ENCODE assay signal across 25 cellular contexts in the genomic region with DNA sequence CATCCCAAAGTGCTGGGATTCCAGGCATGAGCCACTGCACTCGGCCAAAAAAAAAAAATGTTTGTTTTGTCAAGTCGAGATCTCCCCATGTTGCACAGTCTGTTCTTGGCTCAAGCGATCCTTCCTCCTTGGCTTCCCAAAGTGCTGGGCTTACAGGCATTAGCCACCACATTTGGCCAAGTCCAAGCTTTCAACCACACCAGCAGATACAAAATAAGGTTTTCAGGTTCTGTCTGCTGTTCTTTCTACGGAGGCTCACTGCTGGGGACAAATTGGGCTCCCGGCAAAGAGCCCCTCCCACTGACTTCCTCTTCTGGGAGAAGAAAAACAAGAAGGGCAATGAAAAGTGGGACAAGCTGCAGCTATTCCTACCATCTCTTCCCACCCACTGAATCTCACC. TPM values are rescaled to one million over a fixed set of nuclear protein-coding genes. Genes with fewer than 3 reads are reported as not detected.
DNase-seq lines count a peak whose midpoint lies in the region; ATAC-seq and TF ChIP-seq lines count a peak whose summit lies in the region.
"Had no signal": no experiment of that assay in that cellular context is flagged by ENCODE, and none has a peak within 500 bp of the region (broad histone marks: within the 10 kb centered on the region; RNA-seq: fewer than 3 reads in every experiment).

No MANE protein-coding gene starts in this region.

- no peaks in the 10 kb centered on the region for H3K9me1 ChIP-seq in IMR-90 (ENCODE audit: insufficient read depth, low read length)

- TF ChIP-seq EP300 in stomach (IDR thresholded peaks at IDR 0.05) = no peak

- BruUV-seq in IMR-90 (replicated peaks; lab: Mats Ljungman, UMichigan) = no TSS peak

- peak overlapping the region; percentile 1 for H2AFZ ChIP-seq in IMR-90 (replicated peaks; ENCODE audit: low read length, poor library complexity)

- no peak overlapping the region for H3K4me2 ChIP-seq in IMR-90 (ENCODE audit: low read depth, low read length)

- H3K9me3 ChIP-seq in IMR-90 (ENCODE audit: control insufficient read depth, insufficient read depth, low read length) (no peaks in the 10 kb centered on the region), esophagus (ENCODE audit: control insufficient read depth in 2 of 2, insufficient read depth in 1 of 2, low read depth in 1 of 2, low read length in 1 of 2) (no peaks in the 10 kb centered on the region), stomach (no peaks in the 10 kb centered on the region)
- H3K9me3 ChIP-seq: BE2C, neutrophil, transverse colon had no signal

- no peak overlapping the region for H4K5ac ChIP-seq in IMR-90 (ENCODE audit: low read depth, low read length)

- no peak overlapping the region for H2BK15ac ChIP-seq in IMR-90 (ENCODE audit: low read depth, low read length)

- H3K56ac ChIP-seq in IMR-90 (ENCODE audit: extremely low read depth, insufficient read depth, low read length) = no peak overlapping the region

- no peak overlapping the region for H2BK20ac ChIP-seq in IMR-90 (ENCODE audit: low read depth, low read length)

- H2BK5ac ChIP-seq in IMR-90 (ENCODE audit: low read depth, low read length, poor library complexity, severe bottlenecking) = no peak overlapping the region

- H2AK5ac ChIP-seq in IMR-90 (ENCODE audit: low read depth, low read length) = no peak overlapping the region

- intact Hi-C loops in IMR-90 (cut with micrococcal nuclease) = loop anchor here (5.0 kb wide), 1 partner anchor 475 kb away; no protein-coding TSS in a partner anchor
- intact Hi-C loops in stomach (cut with DNase I; ENCODE audit: low total_unique reads) = no loop called here

- H3K4me3 ChIP-seq in IMR-90 (ENCODE audit: insufficient read depth, low read depth, low read length) (no peak overlapping the region), esophagus (ENCODE audit: low read depth in 1 of 2, low read length in 2 of 2) (no peak overlapping the region), stomach (no peak overlapping the region)
- H3K4me3 ChIP-seq: transverse colon had no signal

- H2AK9ac ChIP-seq in IMR-90 (replicated peaks; ENCODE audit: low read depth, low read length, poor library complexity) = peak overlapping the region; percentile 13

- WGBS in IMR-90 (ENCODE audit: extremely low coverage in 2 of 2, insufficient read length in 1 of 2), 2 experiments = 48% methylated on average over 3 of the region's 5 CpGs; no CpG with 5 or more reads in 1 of the 2 experiments
- WGBS in esophagus, 2 donors = 18 to 24% methylated on average over 5 of the region's 5 CpGs
- 23 to 34% (median 28%) methylated on average over 5 of the region's 5 CpGs for WGBS in stomach, 5 donors

- ATAC-seq in IMR-90 (ENCODE audit: low read depth) (no peak), GM19324 (IDR thresholded peaks at IDR 0.05; ENCODE audit: low FRiP score, unreplicated experiment) (no peak), foreskin keratinocyte (no peak), HG02870 (IDR thresholded peaks at IDR 0.05; ENCODE audit: unreplicated experiment) (no peak), GM21367 (IDR thresholded peaks at IDR 0.05; ENCODE audit: unreplicated experiment) (no peak)

- peaks cover 26% of the 10 kb centered on the region for H3K27me3 ChIP-seq in IMR-90 (ENCODE audit: control insufficient read depth, insufficient read depth, low read length)
- no peaks in the 10 kb centered on the region for H3K27me3 ChIP-seq in esophagus (ENCODE audit: control insufficient read depth in 1 of 2, insufficient read depth in 2 of 2, low read length in 2 of 2)
- no peaks in the 10 kb centered on the region for H3K27me3 ChIP-seq in stomach
- H3K27me3 ChIP-seq in foreskin keratinocyte = peaks cover 22% of the 10 kb centered on the region
- H3K27me3 ChIP-seq: BE2C, neutrophil, transverse colon had no signal

- no peak overlapping the region for H4K8ac ChIP-seq in IMR-90 (ENCODE audit: low read depth in 2 of 2, low read length in 2 of 2)

- no peak overlapping the region for H2BK120ac ChIP-seq in IMR-90 (ENCODE audit: low read depth, low read length)

- no peak for TF ChIP-seq RAD21 in IMR-90 (IDR thresholded peaks at IDR 0.05; ENCODE audit: low read length)

- POLR2A ChIA-PET in IMR-90 (lab: Charles Lee; ENCODE audit: unreplicated experiment) = no interaction called here

- dilution Hi-C loops in IMR-90 (cut with HindIII; ENCODE audit: low sequenced_read_pairs, unreplicated experiment) = no loop called here

- no peak overlapping the region for H4K91ac ChIP-seq in IMR-90 (ENCODE audit: insufficient read depth, low read depth, low read length)

- no peak overlapping the region for H3K23ac ChIP-seq in IMR-90 (ENCODE audit: low read depth, low read length)

- H3K36me3 ChIP-seq in IMR-90 (ENCODE audit: control insufficient read depth, insufficient read depth, low read length) (no peaks in the 10 kb centered on the region), esophagus (ENCODE audit: control insufficient read depth in 2 of 2, insufficient read depth in 2 of 2, low read length in 1 of 2) (no peaks in the 10 kb centered on the region), stomach (no peaks in the 10 kb centered on the region)
- H3K36me3 ChIP-seq: BE2C, neutrophil, transverse colon had no signal

- H3K18ac ChIP-seq in IMR-90 (ENCODE audit: low read depth, low read length) = no peak overlapping the region

- no peak overlapping the region for H3K4ac ChIP-seq in IMR-90 (ENCODE audit: low read depth, low read length)

- no peak for DNase-seq in IMR-90
- peak; percentile 51 for DNase-seq in inferior parietal cortex (ENCODE audit: extremely low spot score)
- peak; percentile 33 for DNase-seq in stomach
- no peak for DNase-seq in foreskin keratinocyte
- DNase-seq: activated CD4-positive, alpha-beta T cell treated with anti-CD3 and anti-CD28 coated beads, Interleukin-2, amount 50 U/mL, for 48 hours; activated CD8-positive, alpha-beta memory T cell treated with anti-CD3 and anti-CD28 coated beads, Interleukin-2, amount 50 U/mL, for 4 hours; activated effector memory CD4-positive, alpha-beta T cell treated with Interleukin-2 at 50 U/mL for 16 hours; BE2C; dermis blood vessel endothelial cell; MM.1S; NCI-H1436; NCI-H345; NCI-H748 treated with DMSO at 0.1 percent for 48 hours; T-helper 1 cell; transverse colon had no signal

- no peaks in the 10 kb centered on the region for H3K4me1 ChIP-seq in IMR-90 (ENCODE audit: control insufficient read depth, insufficient read depth, low read length)
- peaks cover 0 to 2% of the 10 kb centered on the region in 2 donors for H3K4me1 ChIP-seq in esophagus (ENCODE audit: control insufficient read depth in 2 of 2, insufficient read depth in 2 of 2, low read length in 1 of 2)
- peaks cover 0 to 6% (median 2%) of the 10 kb centered on the region in 4 donors for H3K4me1 ChIP-seq in stomach
- H3K4me1 ChIP-seq in foreskin keratinocyte = no peaks in the 10 kb centered on the region
- H3K4me1 ChIP-seq: BE2C had no signal

- in situ Hi-C loops in IMR-90 (cut with MboI; ENCODE audit: low sequenced_read_pairs) = no loop called here

- CTCF ChIA-PET in IMR-90 (lab: Yijun Ruan, JAX) = no interaction called here

- H3K14ac ChIP-seq in IMR-90 (replicated peaks; ENCODE audit: low read depth, low read length) = no peak overlapping the region

- TF ChIP-seq CTCF in IMR-90 (conservative IDR thresholded peaks at IDR 0.05; ENCODE audit: low read depth, low read length) (no peak), stomach (IDR thresholded peaks at IDR 0.05) (no peak), foreskin keratinocyte (conservative IDR thresholded peaks at IDR 0.05) (no peak)

- H3K79me1 ChIP-seq in IMR-90 (ENCODE audit: low read depth in 1 of 2, low read length in 2 of 2) = no peaks in the 10 kb centered on the region

- TF ChIP-seq POLR2A in IMR-90 (IDR thresholded peaks at IDR 0.05; ENCODE audit: low read depth, low read length) (no peak), stomach (IDR thresholded peaks at IDR 0.05) (no peak)

- H3K27ac ChIP-seq in IMR-90 (ENCODE audit: insufficient read depth, low read length) (no peak overlapping the region), esophagus (ENCODE audit: low read depth in 2 of 2, low read length in 1 of 2) (peak overlapping the region; percentile 40 to 81), stomach (no peak overlapping the region), foreskin keratinocyte (no peak overlapping the region)
- H3K27ac ChIP-seq: neutrophil, transverse colon had no signal

- H4K20me1 ChIP-seq in IMR-90 (ENCODE audit: insufficient read depth, low read length) = no peaks in the 10 kb centered on the region

- no peak overlapping the region for H3K9ac ChIP-seq in IMR-90 (ENCODE audit: low read depth, low read length)

TF ChIP-seq in IMR-90, 13 proteins besides CTCF, POLR2A, EP300 and RAD21 (continues in another document):
- TF ChIP-seq, protein P1, sequence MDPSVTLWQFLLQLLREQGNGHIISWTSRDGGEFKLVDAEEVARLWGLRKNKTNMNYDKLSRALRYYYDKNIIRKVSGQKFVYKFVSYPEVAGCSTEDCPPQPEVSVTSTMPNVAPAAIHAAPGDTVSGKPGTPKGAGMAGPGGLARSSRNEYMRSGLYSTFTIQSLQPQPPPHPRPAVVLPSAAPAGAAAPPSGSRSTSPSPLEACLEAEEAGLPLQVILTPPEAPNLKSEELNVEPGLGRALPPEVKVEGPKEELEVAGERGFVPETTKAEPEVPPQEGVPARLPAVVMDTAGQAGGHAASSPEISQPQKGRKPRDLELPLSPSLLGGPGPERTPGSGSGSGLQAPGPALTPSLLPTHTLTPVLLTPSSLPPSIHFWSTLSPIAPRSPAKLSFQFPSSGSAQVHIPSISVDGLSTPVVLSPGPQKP (IDR thresholded peaks at IDR 0.05; ENCODE audit: borderline replicate concordance, low read depth, low read length) = no peak
- TF ChIP-seq MAFK (IDR thresholded peaks at IDR 0.05; ENCODE audit: low read depth, low read length) (no peak), CEBPB (IDR thresholded peaks at IDR 0.05; ENCODE audit: low read depth, low read length) (no peak), SMC3 (IDR thresholded peaks at IDR 0.05; ENCODE audit: low read depth, low read length) (no peak), BHLHE40 (IDR thresholded peaks at IDR 0.05; ENCODE audit: low read depth, low read length) (no peak), CHD1 (IDR thresholded peaks at IDR 0.05; ENCODE audit: low read depth, low read length) (no peak), RCOR1 (IDR thresholded peaks at IDR 0.05; ENCODE audit: insufficient replicate concordance, low read length) (no peak), FOS (IDR thresholded peaks at IDR 0.05; ENCODE audit: low read depth, low read length) (no peak), MXI1 (IDR thresholded peaks at IDR 0.05; ENCODE audit: borderline replicate concordance, low read depth, low read length) (no peak)

RNA-seq across cellular contexts. Expression of a gene that starts 37.6 kb away (rescaled TPM):
- total RNA-seq in IMR-90 (2012; rRNA removed) (not detected in 2 replicates), stomach (10 to 100 TPM in 1 of 5 donors, 1 to 10 TPM in 3, not detected in 1; 7.0 to 19.6 (median 7.1) TPM), foreskin keratinocyte (not detected in 2 replicates)
- polyA plus RNA-seq in IMR-90 (2012; rRNA removed) (not detected in 2 replicates), esophagus (10 to 100 TPM; 24.2 to 26.5 TPM), stomach (10 to 100 TPM in 1 of 3 donors, 1 to 10 TPM in 2; 6.2 to 14.2 (median 8.1) TPM), foreskin keratinocyte (not detected in 2 replicates)
- polyA plus RNA-seq in IMR-90 (2012; cell fraction: cytosol; rRNA removed) = not detected in 2 replicates
- polyA plus RNA-seq in IMR-90 (2012; cell fraction: nucleus; rRNA removed; ENCODE audit: low replicate concordance) = not detected in 2 replicates
- total RNA-seq: fibroblast of lung, G401, HT-29, RPMI7951, SK-MEL-5 had no signal
- polyA plus RNA-seq: fibroblast of lung had no signal

Comparison
In these comparisons a context has a peak if more than half of its experiments do, and no peak if none do; other contexts are left out.
1. DNase-seq: peak in inferior parietal cortex (single experiment) and stomach (single experiment); none in IMR-90 (single experiment) and foreskin keratinocyte (0 of 2).
2. H3K27ac ChIP-seq: peak in esophagus (2 of 2); none in IMR-90 (single experiment), stomach (0 of 5) and foreskin keratinocyte (single experiment).